9 cellular contexts compared by ENCODE assay signal in the genomic region with DNA sequence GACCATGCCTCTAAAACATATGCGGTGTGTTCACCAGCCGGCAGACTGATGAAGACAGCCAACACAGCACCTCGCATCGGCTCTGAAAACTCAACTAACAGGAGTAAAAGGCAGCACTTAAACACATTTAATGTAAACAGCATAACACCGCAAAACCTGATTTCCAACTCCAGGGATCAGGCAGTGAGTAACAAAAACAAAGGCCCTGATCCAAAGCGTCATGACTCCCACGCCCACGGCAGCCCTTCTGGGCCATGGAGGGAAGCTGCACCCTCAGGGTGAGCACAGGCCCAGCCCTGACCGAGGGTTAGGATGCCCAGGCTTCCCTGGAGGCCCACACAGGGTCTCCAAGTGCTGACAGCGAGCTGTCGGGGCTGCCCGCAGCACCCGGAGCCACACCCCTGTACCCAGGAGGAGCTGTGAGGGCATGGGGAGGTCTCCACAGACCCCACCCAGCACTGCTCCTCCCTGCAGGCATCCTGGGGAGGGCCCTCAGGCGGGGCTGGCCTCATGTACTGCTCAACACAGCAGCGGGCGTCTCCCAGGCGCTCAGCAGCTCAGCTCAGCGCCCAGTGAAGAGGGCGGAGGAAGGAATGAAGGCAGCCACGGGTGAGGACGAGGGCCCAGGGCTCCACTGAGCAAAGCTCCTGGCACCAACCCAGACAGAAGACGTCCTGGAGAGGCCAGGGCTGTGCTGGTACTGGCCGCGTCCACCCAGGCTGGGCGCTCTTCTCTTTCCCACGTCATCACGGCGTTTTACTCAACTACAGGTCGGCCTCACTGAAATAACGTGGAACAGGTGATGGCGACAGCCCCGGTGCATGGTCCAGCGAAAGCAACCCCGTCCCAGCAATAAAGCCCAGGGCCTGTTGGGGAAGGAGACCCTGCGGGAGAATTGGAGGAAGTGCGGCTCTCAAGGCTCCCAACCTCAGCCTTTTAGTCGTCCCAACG. TPM values are rescaled to one million over a fixed set of nuclear protein-coding genes. Genes with fewer than 3 reads are reported as not detected.
DNase-seq lines count a peak whose midpoint lies in the region; ATAC-seq and TF ChIP-seq lines count a peak whose summit lies in the region.
"Had no signal": no experiment of that assay in that cellular context is flagged by ENCODE, and none has a peak within 500 bp of the region (broad histone marks: within the 10 kb centered on the region; RNA-seq: fewer than 3 reads in every experiment).

No MANE protein-coding gene starts in this region.

- H3K36me3 Mint-ChIP-seq in T-helper 2 cell treated with Interferon-gamma antibody and Interleukin-4, amounts not matched to agents 5 μg/mL and 100 μg/mL, for 36 hours (ENCODE audit: low read depth), result peaks cover 15% of the 10 kb centered on the region

- peaks cover 2% of the 10 kb centered on the region for H3K4me1 Mint-ChIP-seq in T-helper 2 cell treated with Interferon-gamma antibody and Interleukin-4, amounts not matched to agents 5 μg/mL and 100 μg/mL, for 36 hours (ENCODE audit: low read depth)

- H3K9me3 ChIP-seq in left lung, result peaks cover 0 to 2% of the 10 kb centered on the region in 2 donors
- no peaks in the 10 kb centered on the region for H3K9me3 ChIP-seq in tibial artery

- H3K4me3 Mint-ChIP-seq in T-helper 2 cell treated with Interferon-gamma antibody and Interleukin-4, amounts not matched to agents 5 μg/mL and 100 μg/mL, for 36 hours, result no peak overlapping the region
- H3K4me3 Mint-ChIP-seq: B cell had no signal

- peak overlapping the region; percentile 57 for H3K27ac Mint-ChIP-seq in T-helper 2 cell treated with Interferon-gamma antibody and Interleukin-4, amounts not matched to agents 5 μg/mL and 100 μg/mL, for 36 hours

- in situ Hi-C loops in brain microvascular endothelial cell (cut with HindIII; ENCODE audit: low pct_ligation_motif_present, low sequenced_read_pairs), result no loop called here

- no peaks in the 10 kb centered on the region for H3K27me3 Mint-ChIP-seq in T-helper 2 cell treated with Interferon-gamma antibody and Interleukin-4, amounts not matched to agents 5 μg/mL and 100 μg/mL, for 36 hours (ENCODE audit: low read depth)
- H3K27me3 Mint-ChIP-seq: B cell had no signal

- TF ChIP-seq CTCF in brain microvascular endothelial cell (IDR thresholded peaks at IDR 0.05; ENCODE audit: low read depth, low read length, missing control alignments) (no peak), left lung (IDR thresholded peaks at IDR 0.05) (no peak), tibial artery (IDR thresholded peaks at IDR 0.05) (no peak)

- DNase-seq in T-helper 2 cell treated with Interferon-gamma antibody and Interleukin-4, amounts not matched to agents 5 μg/mL and 100 μg/mL, for 36 hours (ENCODE audit: low spot score), result no peak
- DNase-seq in T-helper 2 cell (no peak), brain microvascular endothelial cell (peak; percentile 73), left lung (peak; percentile 31 to 76), tibial artery (peak; percentile 48 to 68), islet precursor cell (no peak), iPS-NIHi7 (ENCODE audit: extremely low spot score) (no peak)
- no peak for DNase-seq in stimulated activated CD4-positive, alpha-beta T cell treated with anti-CD3 and anti-CD28 coated beads, Interleukin-4, amount 100 ng/mL, for 24 hours

- H3K4me1 ChIP-seq in left lung (no peaks in the 10 kb centered on the region), tibial artery (peaks cover 0 to 11% (median 6%) of the 10 kb centered on the region in 4 donors)

- H3K4me3 ChIP-seq in brain microvascular endothelial cell (ENCODE audit: low read depth, low read length), result no peak overlapping the region
- no peak overlapping the region for H3K4me3 ChIP-seq in left lung
- H3K4me3 ChIP-seq in tibial artery, result no peak overlapping the region

- H3K27ac ChIP-seq in brain microvascular endothelial cell (peak overlapping the region; percentile 73), left lung (no peak overlapping the region), tibial artery (peak overlapping the region; percentile 30 to 62)

- no peaks in the 10 kb centered on the region for H3K9me3 Mint-ChIP-seq in T-helper 2 cell treated with Interferon-gamma antibody and Interleukin-4, amounts not matched to agents 5 μg/mL and 100 μg/mL, for 36 hours

- H3K27me3 ChIP-seq in brain microvascular endothelial cell (replicated peaks) (no peaks in the 10 kb centered on the region), left lung (no peaks in the 10 kb centered on the region), tibial artery (no peaks in the 10 kb centered on the region)

- ATAC-seq in left lung, result peak; percentile 71

- intact Hi-C loops in left lung (cut with DNase I), result no loop called here
- intact Hi-C loops in tibial artery (cut with DNase I; ENCODE audit: low total_unique reads), result no loop called here

- peaks cover 15% of the 10 kb centered on the region for H3K36me3 ChIP-seq in brain microvascular endothelial cell (replicated peaks)
- H3K36me3 ChIP-seq in left lung, result peaks cover 0 to 7% of the 10 kb centered on the region in 2 donors
- H3K36me3 ChIP-seq in tibial artery, result peaks cover 0 to 13% (median 3%) of the 10 kb centered on the region in 3 donors

RNA-seq across cellular contexts. Expression of gene RASA3, which starts 53.6 kb away (rescaled TPM):
- 10 to 100 TPM; 14.5 to 22.2 TPM for total RNA-seq in left lung

Comparison
In these comparisons a context has a peak if more than half of its experiments do, and no peak if none do; other contexts are left out.
1. DNase-seq: peak in brain microvascular endothelial cell (single experiment), left lung (2 of 2) and tibial artery (2 of 2); none in T-helper 2 cell treated with Interferon-gamma antibody and Interleukin-4, amounts not matched to agents 5 μg/mL and 100 μg/mL, for 36 hours (single experiment), T-helper 2 cell (0 of 5), islet precursor cell (single experiment), iPS-NIHi7 (single experiment) and stimulated activated CD4-positive, alpha-beta T cell treated with anti-CD3 and anti-CD28 coated beads, Interleukin-4, amount 100 ng/mL, for 24 hours (single experiment).
2. H3K27ac ChIP-seq: peak in brain microvascular endothelial cell (single experiment) and tibial artery (2 of 2); none in left lung (0 of 2).